1 cellular context compared by ENCODE assay signal in genomic region chr18:60411715-60412114, GRCh38.
TF ChIP-seq lines count a peak whose summit lies in the region.

No MANE protein-coding gene starts in this region.

TF ChIP-seq in GM23338, 12 proteins besides CTCF, POLR2A, EP300 and RAD21 (continued from another document):
- TF ChIP-seq ZNF462 (CRISPR knock-in tag; IDR thresholded peaks at IDR 0.05) (no peak), ZNF114 (CRISPR knock-in tag; IDR thresholded peaks at IDR 0.05) (no peak), EZH2phosphoT487 (IDR thresholded peaks at IDR 0.05; ENCODE audit: unreplicated experiment) (no peak), ZNF331 (CRISPR knock-in tag; IDR thresholded peaks at IDR 0.05; ENCODE audit: low read depth) (no peak), REST (IDR thresholded peaks at IDR 0.05; ENCODE audit: unreplicated experiment) (no peak)
